In genomic region chr3:196135693-196136639, GRCh38 we compare ENCODE assay signal across 9 cellular contexts. TPM values are rescaled to one million over a fixed set of nuclear protein-coding genes. Genes with fewer than 3 reads are reported as not detected.
DNase-seq lines count a peak whose midpoint lies in the region; ATAC-seq, FAIRE-seq and TF ChIP-seq lines count a peak whose summit lies in the region.
"Had no signal": no experiment of that assay in that cellular context is flagged by ENCODE, and none has a peak within 500 bp of the region (broad histone marks: within the 10 kb centered on the region; RNA-seq: fewer than 3 reads in every experiment).

No MANE protein-coding gene starts in this region.

- no peak overlapping the region for H3K56ac ChIP-seq in IMR-90 (ENCODE audit: extremely low read depth, insufficient read depth, low read length)

- CTCF ChIA-PET in IMR-90 (lab: Yijun Ruan, JAX) = no interaction called here

- no peaks in the 10 kb centered on the region for H3K79me1 ChIP-seq in IMR-90 (ENCODE audit: low read depth in 1 of 2, low read length in 2 of 2)

- no peak overlapping the region for H4K8ac ChIP-seq in IMR-90 (ENCODE audit: low read depth in 2 of 2, low read length in 2 of 2)

- H2BK120ac ChIP-seq in IMR-90 (ENCODE audit: low read depth, low read length) = no peak overlapping the region

- in situ Hi-C loops in IMR-90 (cut with MboI; ENCODE audit: low sequenced_read_pairs) = no loop called here

- H3K9me3 Mint-ChIP-seq in astrocyte (ENCODE audit: unreplicated experiment) = peaks cover 4% of the 10 kb centered on the region

- BruUV-seq in IMR-90 (replicated peaks; lab: Mats Ljungman, UMichigan) = no TSS peak

- peak overlapping the region; percentile 21; the same call in 1 of the 2 replicates for H3K14ac ChIP-seq in IMR-90 (replicated peaks; ENCODE audit: low read depth, low read length)

- FAIRE-seq in astrocyte (lab: Jason Lieb, UNC) (no peak), kidney (lab: Jason Lieb, UNC) (no peak)

- H3K4me2 ChIP-seq in IMR-90 (ENCODE audit: low read depth, low read length) = no peak overlapping the region
- peak overlapping the region; percentile 11 for H3K4me2 ChIP-seq in astrocyte (ENCODE audit: low read length)
- H3K4me2 ChIP-seq in smooth muscle cell = no peak overlapping the region

- DNase-seq in IMR-90 = no peak
- DNase-seq in astrocyte (ENCODE audit: low read depth) = no peak
- DNase-seq in kidney = no peak
- no peak for DNase-seq in smooth muscle cell (lab: John Stamatoyannopoulos, UW; ENCODE audit: unreplicated experiment)
- no peak for DNase-seq in epidermal melanocyte (ENCODE audit: insufficient read length, low spot score)
- DNase-seq: activated gamma-delta T cell, DMS153 had no signal

- WGBS in IMR-90 (ENCODE audit: extremely low coverage in 2 of 2, insufficient read length in 1 of 2), 2 experiments = 90% methylated on average over 3 of the region's 12 CpGs; no CpG with 5 or more reads in 1 of the 2 experiments
- WGBS in smooth muscle cell (ENCODE audit: low lambda C conversion rate) = 64% methylated on average over 12 of the region's 12 CpGs

- peaks cover 1% of the 10 kb centered on the region for H3K36me3 Mint-ChIP-seq in astrocyte (ENCODE audit: low read depth, unreplicated experiment)

- no peak overlapping the region for H3K27ac ChIP-seq in IMR-90 (ENCODE audit: insufficient read depth, low read length)
- H3K27ac ChIP-seq in astrocyte (ENCODE audit: low read depth, low read length) = no peak overlapping the region
- peak overlapping the region; percentile 53 to 57 for H3K27ac ChIP-seq in kidney (ENCODE audit: low read depth in 2 of 2, low read length in 2 of 2)
- peak overlapping the region; percentile 75 for H3K27ac ChIP-seq in smooth muscle cell (ENCODE audit: low read depth)

- H3K23ac ChIP-seq in IMR-90 (ENCODE audit: low read depth, low read length) = no peak overlapping the region; the same call in 1 of the 2 replicates

- intact Hi-C loops in IMR-90 (cut with micrococcal nuclease) = no loop called here
- intact Hi-C loops in kidney (cut with DNase I) = no loop called here

- dilution Hi-C loops in IMR-90 (cut with HindIII; ENCODE audit: low sequenced_read_pairs, unreplicated experiment) = no loop called here

- no peaks in the 10 kb centered on the region for H3K36me3 ChIP-seq in IMR-90 (ENCODE audit: control insufficient read depth, insufficient read depth, low read length)
- H3K36me3 ChIP-seq in astrocyte (ENCODE audit: insufficient read depth, low read length) = no peaks in the 10 kb centered on the region
- H3K36me3 ChIP-seq in kidney (ENCODE audit: control insufficient read depth in 1 of 2, insufficient read depth in 2 of 2, low read length in 2 of 2) = no peaks in the 10 kb centered on the region
- H3K36me3 ChIP-seq in smooth muscle cell (ENCODE audit: low read depth) = no peaks in the 10 kb centered on the region

- peaks cover 7% of the 10 kb centered on the region for H3K4me1 Mint-ChIP-seq in astrocyte (ENCODE audit: low read depth, unreplicated experiment)

- H3K18ac ChIP-seq in IMR-90 (ENCODE audit: low read depth, low read length) = peak overlapping the region; percentile 45; the same call in 1 of the 2 replicates

- no peak for TF ChIP-seq RAD21 in IMR-90 (IDR thresholded peaks at IDR 0.05; ENCODE audit: low read length)

- H3K9me3 ChIP-seq in IMR-90 (ENCODE audit: control insufficient read depth, insufficient read depth, low read length) = no peaks in the 10 kb centered on the region
- H3K9me3 ChIP-seq in astrocyte (ENCODE audit: insufficient read depth, low read depth, low read length) = no peaks in the 10 kb centered on the region
- H3K9me3 ChIP-seq in kidney (ENCODE audit: control insufficient read depth in 1 of 2, low read length in 2 of 2) = no peaks in the 10 kb centered on the region
- H3K9me3 ChIP-seq in smooth muscle cell (replicated peaks; ENCODE audit: low read depth) = no peaks in the 10 kb centered on the region

- no peak overlapping the region for H3K4ac ChIP-seq in IMR-90 (ENCODE audit: low read depth, low read length)

- H4K20me1 ChIP-seq in IMR-90 (ENCODE audit: insufficient read depth, low read length) = no peaks in the 10 kb centered on the region
- no peaks in the 10 kb centered on the region for H4K20me1 ChIP-seq in astrocyte (ENCODE audit: insufficient read depth, low read length)
- H4K20me1 ChIP-seq in smooth muscle cell (ENCODE audit: low read depth) = no peaks in the 10 kb centered on the region

- peak overlapping the region; percentile 27; the same call in 1 of the 2 replicates for H2AK5ac ChIP-seq in IMR-90 (ENCODE audit: low read depth, low read length)

- H3K9ac ChIP-seq in IMR-90 (ENCODE audit: low read depth, low read length) (no peak overlapping the region), astrocyte (ENCODE audit: low read length) (no peak overlapping the region), kidney (ENCODE audit: low read length in 2 of 2) (peak overlapping the region in 1 of 2 donors; percentile 46), smooth muscle cell (ENCODE audit: low read depth) (no peak overlapping the region)

- H4K91ac ChIP-seq in IMR-90 (ENCODE audit: insufficient read depth, low read depth, low read length) = peak overlapping the region; percentile 4; the same call in 1 of the 2 replicates

- H2BK15ac ChIP-seq in IMR-90 (ENCODE audit: low read depth, low read length) = no peak overlapping the region; the same call in 2 of the 3 replicates

- H2AFZ ChIP-seq in IMR-90 (replicated peaks; ENCODE audit: low read length, poor library complexity) = peak overlapping the region; percentile 76
- no peak overlapping the region for H2AFZ ChIP-seq in astrocyte (ENCODE audit: low read depth, low read length)
- no peak overlapping the region for H2AFZ ChIP-seq in smooth muscle cell (ENCODE audit: low read depth)

- H2BK5ac ChIP-seq in IMR-90 (ENCODE audit: low read depth, low read length, poor library complexity, severe bottlenecking) = no peak overlapping the region

- peaks cover 11% of the 10 kb centered on the region for H3F3A ChIP-seq in smooth muscle cell (ENCODE audit: low read depth)

- H2BK20ac ChIP-seq in IMR-90 (ENCODE audit: low read depth, low read length) = no peak overlapping the region

- no peak overlapping the region for H2AK9ac ChIP-seq in IMR-90 (replicated peaks; ENCODE audit: low read depth, low read length, poor library complexity)

- H3K4me1 ChIP-seq in IMR-90 (ENCODE audit: control insufficient read depth, insufficient read depth, low read length) (peaks cover 10% of the 10 kb centered on the region), astrocyte (ENCODE audit: insufficient read depth, low read length) (peaks cover 2% of the 10 kb centered on the region), kidney (ENCODE audit: control insufficient read depth in 1 of 2, insufficient read depth in 1 of 2, low read depth in 1 of 2, low read length in 2 of 2) (peaks cover 0 to 3% of the 10 kb centered on the region in 2 donors), smooth muscle cell (ENCODE audit: low read depth) (no peaks in the 10 kb centered on the region)

- TF ChIP-seq CTCF in IMR-90 (conservative IDR thresholded peaks at IDR 0.05; ENCODE audit: low read depth, low read length) (no peak), astrocyte (IDR thresholded peaks at IDR 0.05; ENCODE audit: insufficient read depth, low read depth, low read length) (no peak), kidney (IDR thresholded peaks at IDR 0.05; ENCODE audit: borderline replicate concordance, extremely low read depth, insufficient read depth) (no peak), smooth muscle cell (IDR thresholded peaks at IDR 0.05; ENCODE audit: borderline replicate concordance, insufficient read depth, poor library complexity, severe bottlenecking) (no peak)

- peaks cover 7% of the 10 kb centered on the region; the same call in 1 of the 2 replicates for H3K27me3 ChIP-seq in IMR-90 (ENCODE audit: control insufficient read depth, insufficient read depth, low read length)
- no peaks in the 10 kb centered on the region for H3K27me3 ChIP-seq in astrocyte (ENCODE audit: insufficient read depth, low read length)
- no peaks in the 10 kb centered on the region for H3K27me3 ChIP-seq in smooth muscle cell (ENCODE audit: low read depth)

- POLR2A ChIA-PET in IMR-90 (lab: Charles Lee; ENCODE audit: unreplicated experiment) = no interaction called here

- H3K4me3 ChIP-seq in IMR-90 (ENCODE audit: insufficient read depth, low read depth, low read length) (no peak overlapping the region), astrocyte (ENCODE audit: insufficient read depth, low read depth, low read length) (no peak overlapping the region), kidney (ENCODE audit: low read length in 2 of 2) (no peak overlapping the region), smooth muscle cell (no peak overlapping the region)

- no peaks in the 10 kb centered on the region for H3K9me1 ChIP-seq in IMR-90 (ENCODE audit: insufficient read depth, low read length)

- TF ChIP-seq POLR2A in IMR-90 (IDR thresholded peaks at IDR 0.05; ENCODE audit: low read depth, low read length) = no peak

- ATAC-seq in IMR-90 (ENCODE audit: low read depth) (peak; percentile 36), GM18907 (IDR thresholded peaks at IDR 0.05; ENCODE audit: unreplicated experiment) (no peak), HG03439 (IDR thresholded peaks at IDR 0.05; ENCODE audit: unreplicated experiment) (no peak)

- H3K27me3 Mint-ChIP-seq in astrocyte (ENCODE audit: low read depth, unreplicated experiment) = peaks cover 15% of the 10 kb centered on the region

- no peak overlapping the region for H3K4me3 Mint-ChIP-seq in astrocyte (ENCODE audit: unreplicated experiment)

- H3K79me2 ChIP-seq in astrocyte (ENCODE audit: insufficient read depth, low read length) (no peaks in the 10 kb centered on the region), smooth muscle cell (ENCODE audit: low read depth) (no peaks in the 10 kb centered on the region)

- peak overlapping the region; percentile 7; the same call in 1 of the 2 replicates for H4K5ac ChIP-seq in IMR-90 (ENCODE audit: low read depth, low read length)

- H3K27ac Mint-ChIP-seq in astrocyte (ENCODE audit: unreplicated experiment) = no peak overlapping the region

TF ChIP-seq in IMR-90, 13 proteins besides CTCF, POLR2A, EP300 and RAD21 (continues in another document):
- TF ChIP-seq RCOR1 (IDR thresholded peaks at IDR 0.05; ENCODE audit: insufficient replicate concordance, low read length) = no peak
- no peak for TF ChIP-seq CEBPB (IDR thresholded peaks at IDR 0.05; ENCODE audit: low read depth, low read length)

RNA-seq across cellular contexts. Expression of gene TFRC, which starts 54.1 kb away (rescaled TPM):
- 156 and 207 TPM in 2 replicates for total RNA-seq in IMR-90 (2012; rRNA removed)
- polyA plus RNA-seq in IMR-90 (2012; rRNA removed) = 57.1 and 78.6 TPM in 2 replicates
- polyA plus RNA-seq in IMR-90 (2012; cell fraction: cytosol; rRNA removed) = 11.4 and 18.2 TPM in 2 replicates
- 4.6 and 55.9 TPM in 2 replicates for polyA plus RNA-seq in IMR-90 (2012; cell fraction: nucleus; rRNA removed; ENCODE audit: low replicate concordance)
- total RNA-seq in astrocyte = 98.4 and 104 TPM in 2 replicates
- total RNA-seq in kidney = 61.1 TPM
- polyA plus RNA-seq in kidney (ENCODE audit: insufficient read depth, low read depth, low replicate concordance) = 23.7 TPM
- total RNA-seq in smooth muscle cell = 39.0 and 55.1 TPM in 2 replicates
- 17.1 and 22.1 TPM in 2 replicates for polyA plus RNA-seq in smooth muscle cell

Comparison
In these comparisons a context has a peak if more than half of its experiments do, and no peak if none do; other contexts are left out.
1. H3K27ac ChIP-seq: peak in kidney (2 of 2) and smooth muscle cell (single experiment); none in IMR-90 (single experiment) and astrocyte (single experiment).